ENCODE assay signal across 10 cellular contexts in the genomic region with DNA sequence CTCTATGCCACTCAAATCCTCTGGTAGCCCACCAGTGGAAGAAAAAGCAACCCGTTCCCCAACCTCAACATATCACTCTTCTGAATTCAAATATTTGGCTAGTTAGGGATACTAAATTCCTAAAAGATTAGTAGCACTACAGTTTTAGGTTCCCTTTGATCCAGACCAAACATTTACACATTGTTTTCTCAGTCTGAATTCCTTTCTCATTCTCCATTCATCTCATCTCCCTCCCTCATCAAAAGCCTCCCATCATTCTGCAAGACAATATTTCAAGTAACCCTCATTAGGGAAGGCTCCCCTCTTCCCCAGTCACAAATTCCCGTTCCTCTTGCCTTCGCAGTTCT. TPM values are rescaled to one million over a fixed set of nuclear protein-coding genes. Genes with fewer than 3 reads are reported as not detected.
DNase-seq lines count a peak whose midpoint lies in the region; ATAC-seq and TF ChIP-seq lines count a peak whose summit lies in the region.
"Had no signal": no experiment of that assay in that cellular context is flagged by ENCODE, and none has a peak within 500 bp of the region (broad histone marks: within the 10 kb centered on the region; RNA-seq: fewer than 3 reads in every experiment).

No MANE protein-coding gene starts in this region.

- TF ChIP-seq CTCF in HCT116 (IDR thresholded peaks at IDR 0.05 in 2 of 3, conservative IDR thresholded peaks at IDR 0.05 in 1 of 3; ENCODE audit: borderline replicate concordance in 1 of 3, insufficient read depth in 1 of 3, low read depth in 2 of 3, low read length in 2 of 3) = no peak

- no peak for TF ChIP-seq POLR2A in HCT116 (IDR thresholded peaks at IDR 0.05; ENCODE audit: borderline replicate concordance, extremely low read depth, insufficient read depth, insufficient read length)

- no peak for DNase-seq in CD4-positive, CD25-positive, alpha-beta regulatory T cell
- DNase-seq in HCT116 (ENCODE audit: low read depth, low spot score) (no peak), foreskin melanocyte (no peak), germinal center (ENCODE audit: low spot score) (no peak)
- DNase-seq in activated T-helper 2 cell treated with anti-CD3 and anti-CD28 coated beads, Interferon-gamma antibody, Interleukin-2, Interleukin-4, amounts not matched to agents 10 μg/mL and 5 μg/mL and 100 μg/mL, durations not matched to agents 14 hours and 24 hours and 36 hours (ENCODE audit: low spot score) = no peak
- DNase-seq: hippocampal formation, NCI-H510A treated with DMSO at 0.1 percent for 48 hours had no signal

- ATAC-seq in CD4-positive, CD25-positive, alpha-beta regulatory T cell (ENCODE audit: low read depth in 2 of 2) = no peak
- no peak for ATAC-seq in HCT116
- ATAC-seq in HG03097 (IDR thresholded peaks at IDR 0.05; ENCODE audit: low FRiP score, unreplicated experiment) = no peak
- no peak for ATAC-seq in GM18858 (IDR thresholded peaks at IDR 0.05; ENCODE audit: unreplicated experiment)

- H3K9me3 ChIP-seq in CD4-positive, CD25-positive, alpha-beta regulatory T cell (ENCODE audit: control insufficient read depth in 2 of 2, low read length in 2 of 2) = no peaks in the 10 kb centered on the region
- H3K9me3 ChIP-seq in HCT116 (ENCODE audit: control insufficient read depth in 1 of 2, insufficient read depth in 1 of 2, low read depth in 1 of 2, low read length in 2 of 2) (no peaks in the 10 kb centered on the region), muscle layer of colon (ENCODE audit: low read length) (no peaks in the 10 kb centered on the region)

- peak overlapping the region; percentile 56 for H3K4me3 ChIP-seq in CD4-positive, CD25-positive, alpha-beta regulatory T cell (ENCODE audit: low read depth, low read length)
- no peak overlapping the region for H3K4me3 ChIP-seq in HCT116 (replicated peaks in 1 of 2; ENCODE audit: low read depth in 1 of 2, low read length in 2 of 2)
- H3K4me3 ChIP-seq in muscle layer of colon (ENCODE audit: low read depth in 1 of 2, low read length in 2 of 2) = no peak overlapping the region

- peaks cover 3% of the 10 kb centered on the region for H3K36me3 ChIP-seq in CD4-positive, CD25-positive, alpha-beta regulatory T cell (ENCODE audit: control insufficient read depth, insufficient read depth, low read length)
- H3K36me3 ChIP-seq in HCT116 (ENCODE audit: control insufficient read depth in 1 of 2, insufficient read depth in 2 of 2, low read length in 2 of 2) = no peaks in the 10 kb centered on the region
- no peaks in the 10 kb centered on the region for H3K36me3 ChIP-seq in muscle layer of colon (ENCODE audit: insufficient read depth, low read length)

- no TSS peak for BruUV-seq in HCT116 (replicated peaks; lab: Mats Ljungman, UMichigan)

- intact Hi-C loops in HCT116 (cut with micrococcal nuclease) = no loop called here
- intact Hi-C loops in activated T-helper 2 cell treated with anti-CD3 and anti-CD28 coated beads, Interferon-gamma antibody, Interleukin-2, Interleukin-4, amounts not matched to agents 10 μg/mL and 5 μg/mL and 100 μg/mL, durations not matched to agents 14 hours and 24 hours and 36 hours (cut with micrococcal nuclease) = no loop called here

- no peaks in the 10 kb centered on the region for H3K9me3 Mint-ChIP-seq in CD4-positive, CD25-positive, alpha-beta regulatory T cell
- peaks cover 4% of the 10 kb centered on the region for H3K9me3 Mint-ChIP-seq in activated T-helper 2 cell treated with anti-CD3 and anti-CD28 coated beads, Interferon-gamma antibody, Interleukin-2, Interleukin-4, amounts not matched to agents 10 μg/mL and 5 μg/mL and 100 μg/mL, durations not matched to agents 14 hours and 24 hours and 36 hours

- peak overlapping the region; percentile 20 for H3K4me2 ChIP-seq in HCT116 (ENCODE audit: low read length)

- no peaks in the 10 kb centered on the region for H3K9me2 ChIP-seq in HCT116 (ENCODE audit: insufficient read depth)

- H3K4me3 Mint-ChIP-seq in CD4-positive, CD25-positive, alpha-beta regulatory T cell = peak overlapping the region; percentile 31 to 80 (median 52)
- H3K4me3 Mint-ChIP-seq in activated T-helper 2 cell treated with anti-CD3 and anti-CD28 coated beads, Interferon-gamma antibody, Interleukin-2, Interleukin-4, amounts not matched to agents 10 μg/mL and 5 μg/mL and 100 μg/mL, durations not matched to agents 14 hours and 24 hours and 36 hours (ENCODE audit: low read depth) = peak overlapping the region; percentile 66

- no peak overlapping the region for H2AFZ ChIP-seq in HCT116 (ENCODE audit: low read depth, low read length, poor library complexity, severe bottlenecking)

- no peaks in the 10 kb centered on the region for H4K20me1 ChIP-seq in HCT116 (ENCODE audit: insufficient read depth)

- CTCF ChIA-PET in HCT116 (lab: Charles Lee) = no interaction called here

- POLR2A ChIA-PET in HCT116 (lab: Charles Lee) = no interaction called here

- RAD21 ChIA-PET in HCT116 (lab: Charles Lee; ENCODE audit: low non-redundant PET in 1 of 2, low total read pairs in 2 of 2, uncharacterized antibody in 2 of 2, unreplicated experiment in 2 of 2) = no interaction called here

- H3K36me3 Mint-ChIP-seq in CD4-positive, CD25-positive, alpha-beta regulatory T cell = peaks cover 24% of the 10 kb centered on the region
- peaks cover 91% of the 10 kb centered on the region for H3K36me3 Mint-ChIP-seq in activated T-helper 2 cell treated with anti-CD3 and anti-CD28 coated beads, Interferon-gamma antibody, Interleukin-2, Interleukin-4, amounts not matched to agents 10 μg/mL and 5 μg/mL and 100 μg/mL, durations not matched to agents 14 hours and 24 hours and 36 hours (ENCODE audit: low read depth)

- H3K27me3 Mint-ChIP-seq in CD4-positive, CD25-positive, alpha-beta regulatory T cell = no peaks in the 10 kb centered on the region
- H3K27me3 Mint-ChIP-seq in activated T-helper 2 cell treated with anti-CD3 and anti-CD28 coated beads, Interferon-gamma antibody, Interleukin-2, Interleukin-4, amounts not matched to agents 10 μg/mL and 5 μg/mL and 100 μg/mL, durations not matched to agents 14 hours and 24 hours and 36 hours (ENCODE audit: low read depth) = no peaks in the 10 kb centered on the region

- H3K9ac ChIP-seq in HCT116 (ENCODE audit: low read length) (no peak overlapping the region), muscle layer of colon (ENCODE audit: low read length) (peak overlapping the region; percentile 15)

- peaks cover 78% of the 10 kb centered on the region for H3K4me1 ChIP-seq in CD4-positive, CD25-positive, alpha-beta regulatory T cell (ENCODE audit: control insufficient read depth, insufficient read depth, low read length, poor library complexity, severe bottlenecking)
- H3K4me1 ChIP-seq in HCT116 (ENCODE audit: control insufficient read depth in 1 of 2, insufficient read depth in 2 of 2, low read length in 2 of 2) (peaks cover 12 to 33% of the 10 kb centered on the region in 2 experiments; a peak in 2 of 4 replicates), muscle layer of colon (ENCODE audit: insufficient read depth, low read length) (peaks cover 75% of the 10 kb centered on the region)

- TF ChIP-seq RAD21 in HCT116 (IDR thresholded peaks at IDR 0.05; ENCODE audit: low read depth) = no peak

- peak overlapping the region; percentile 53 for H3K27ac ChIP-seq in CD4-positive, CD25-positive, alpha-beta regulatory T cell (ENCODE audit: insufficient read depth, low read length, poor library complexity, severe bottlenecking)
- H3K27ac ChIP-seq in HCT116 (ENCODE audit: low read depth, low read length) = no peak overlapping the region
- peak overlapping the region; percentile 67 for H3K27ac ChIP-seq in muscle layer of colon (ENCODE audit: low read depth, low read length)

- peaks cover 25 to 88% (median 65%) of the 10 kb centered on the region in 4 donors for H3K4me1 Mint-ChIP-seq in CD4-positive, CD25-positive, alpha-beta regulatory T cell
- H3K4me1 Mint-ChIP-seq in activated T-helper 2 cell treated with anti-CD3 and anti-CD28 coated beads, Interferon-gamma antibody, Interleukin-2, Interleukin-4, amounts not matched to agents 10 μg/mL and 5 μg/mL and 100 μg/mL, durations not matched to agents 14 hours and 24 hours and 36 hours (ENCODE audit: low read depth) = peaks cover 82% of the 10 kb centered on the region

- H3K27ac Mint-ChIP-seq in CD4-positive, CD25-positive, alpha-beta regulatory T cell = peak overlapping the region; percentile 78 to 90 (median 81)
- peak overlapping the region; percentile 78 for H3K27ac Mint-ChIP-seq in activated T-helper 2 cell treated with anti-CD3 and anti-CD28 coated beads, Interferon-gamma antibody, Interleukin-2, Interleukin-4, amounts not matched to agents 10 μg/mL and 5 μg/mL and 100 μg/mL, durations not matched to agents 14 hours and 24 hours and 36 hours

- H3K79me2 ChIP-seq in HCT116 (ENCODE audit: insufficient read depth, low read length) = peaks cover 94% of the 10 kb centered on the region

- H3K27me3 ChIP-seq in CD4-positive, CD25-positive, alpha-beta regulatory T cell (ENCODE audit: control insufficient read depth, insufficient read depth, low read length) = no peaks in the 10 kb centered on the region
- H3K27me3 ChIP-seq in HCT116 (ENCODE audit: insufficient read depth, low read length) = no peaks in the 10 kb centered on the region
- H3K27me3 ChIP-seq in muscle layer of colon (ENCODE audit: control insufficient read depth in 1 of 2, insufficient read depth in 2 of 2, low read length in 2 of 2) = no peaks in the 10 kb centered on the region

TF ChIP-seq in HCT116, 20 proteins besides CTCF, POLR2A, EP300 and RAD21 (continues in another document):
- no peak for TF ChIP-seq YY1 (IDR thresholded peaks at IDR 0.05; ENCODE audit: extremely low read depth, insufficient replicate concordance, low read depth, low read length)
- 0 out of 2 replicates have a peak, but pooled peaks have one; percentile 17 for TF ChIP-seq SRF (IDR thresholded peaks at IDR 0.05; ENCODE audit: low read depth)
- no peak for TF ChIP-seq EGR1 (IDR thresholded peaks at IDR 0.05; ENCODE audit: low read depth)

RNA-seq across cellular contexts. Expression of gene ADAM19, which starts 26.3 kb away (rescaled TPM):
- total RNA-seq in CD4-positive, CD25-positive, alpha-beta regulatory T cell = 113 TPM
- 10 to 100 TPM in 1 of 4 donors, 1 to 10 TPM in 3; 5.5 to 10.9 (median 7.5) TPM for polyA plus RNA-seq in CD4-positive, CD25-positive, alpha-beta regulatory T cell
- total RNA-seq in HCT116 (2021; ENCODE audit: unreplicated experiment) = 77.3 TPM
- polyA plus RNA-seq in HCT116 (2012) = 56.0 and 74.0 TPM in 2 replicates
- 229 and 237 TPM in 2 replicates for total RNA-seq in activated T-helper 2 cell treated with anti-CD3 and anti-CD28 coated beads, Interferon-gamma antibody, Interleukin-2, Interleukin-4, amounts not matched to agents 10 μg/mL and 5 μg/mL and 100 μg/mL, durations not matched to agents 14 hours and 24 hours and 36 hours
